Comparison of ENCODE assay signal across 8 cellular contexts in genomic region chr6:7085911-7086310, GRCh38. TPM values are rescaled to one million over a fixed set of nuclear protein-coding genes. Genes with fewer than 3 reads are reported as not detected.
DNase-seq lines count a peak whose midpoint lies in the region; ATAC-seq and TF ChIP-seq lines count a peak whose summit lies in the region.

No MANE protein-coding gene starts in this region.

- POLR2A ChIA-PET in HEK293T (lab: Yijun Ruan, JAX), result no interaction called here

- DNase-seq in NCI-H510A treated with DMSO at 0.1 percent for 48 hours (lab: John Stamatoyannopoulos, UW), result peak; percentile 31
- no peak for DNase-seq in NCI-H510A (lab: John Stamatoyannopoulos, UW)
- peak; percentile 43 for DNase-seq in RPMI7951 (ENCODE audit: low read depth)
- peak; percentile 64 for DNase-seq in left lobe of liver (ENCODE audit: low spot score)
- no peak for DNase-seq in NCI-H2107 treated with DMSO at 0.1 percent for 48 hours (lab: John Stamatoyannopoulos, UW; ENCODE audit: unreplicated experiment)
- no peak for DNase-seq in T-helper 9 cell
- no peak for DNase-seq in HEK293T (ENCODE audit: extremely low spot score)

- ATAC-seq in HG02642 (IDR thresholded peaks at IDR 0.05; ENCODE audit: poor library complexity, unreplicated experiment) (peak; percentile 13), left lobe of liver (peak; percentile 65)

- CTCF ChIA-PET in HEK293T (lab: Yijun Ruan, JAX), result no interaction called here

TF ChIP-seq in HEK293T, 16 proteins besides CTCF, POLR2A, EP300 and RAD21:
- no peak for TF ChIP-seq FOXA1 (IDR thresholded peaks at IDR 0.05)
- TF ChIP-seq HDGF (IDR thresholded peaks at IDR 0.05; ENCODE audit: borderline replicate concordance), result no peak
- TF ChIP-seq ELF4 (IDR thresholded peaks at IDR 0.05), result no peak
- no peak for TF ChIP-seq PKNOX1 (IDR thresholded peaks at IDR 0.05)
- TF ChIP-seq ARNT (IDR thresholded peaks at IDR 0.05), result no peak
TF ChIP-seq in HEK293T: peak in this region for 0.

RNA-seq across cellular contexts. Expression of gene RREB1, which starts 21.9 kb away (rescaled TPM):
- 5.8 and 6.0 TPM in 2 replicates for total RNA-seq in RPMI7951 (2014; rRNA removed; shearing (Covaris generic))
- 43.3 TPM for total RNA-seq in left lobe of liver

Comparison
In these comparisons a context has a peak if more than half of its experiments do, and no peak if none do; other contexts are left out.
1. DNase-seq: peak in NCI-H510A treated with DMSO at 0.1 percent for 48 hours (single experiment), RPMI7951 (single experiment) and left lobe of liver (single experiment); none in NCI-H510A (single experiment), NCI-H2107 treated with DMSO at 0.1 percent for 48 hours (single experiment), T-helper 9 cell (single experiment) and HEK293T (single experiment).